11 cellular contexts compared by ENCODE assay signal in the genomic region with DNA sequence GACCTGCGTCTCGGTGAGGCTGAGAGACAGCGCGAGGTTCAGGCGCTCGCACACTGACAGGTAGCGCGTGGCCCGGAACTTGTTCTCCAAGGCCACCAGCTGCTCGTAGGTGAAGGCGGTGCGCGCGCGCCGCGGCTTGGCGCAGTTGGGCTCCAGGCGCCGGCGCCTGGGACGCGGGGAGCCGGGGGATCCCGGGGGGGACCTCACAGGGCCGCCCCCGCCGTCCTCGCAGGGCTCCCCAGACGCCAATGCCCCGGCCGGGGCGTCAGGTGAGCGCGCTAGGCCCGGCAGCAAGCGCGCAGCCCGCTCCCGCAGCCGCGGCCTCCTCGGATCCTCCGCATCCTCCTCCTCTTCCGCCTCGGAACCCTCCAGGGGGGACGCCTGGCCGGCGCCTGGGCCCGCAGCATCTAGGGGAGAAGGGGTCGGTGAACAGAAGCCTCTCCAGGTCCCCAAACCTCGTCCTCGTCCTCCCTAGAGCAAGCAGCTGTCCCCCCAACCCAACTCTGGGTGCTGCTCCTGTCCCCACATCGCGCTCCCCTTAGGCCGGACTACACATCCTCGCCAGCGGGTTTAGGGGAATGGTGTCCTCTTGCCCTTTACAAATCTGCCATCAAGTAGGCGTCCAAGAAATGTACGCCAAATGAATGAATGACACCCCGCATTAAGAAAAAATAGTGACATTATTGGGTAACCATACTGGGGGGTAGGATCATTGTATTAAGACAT. TPM values are rescaled to one million over a fixed set of nuclear protein-coding genes. Genes with fewer than 3 reads are reported as not detected.
A peak's percentile ranks its signal among the peaks of the same experiment; 100 is the strongest.
DNase-seq lines count a peak whose midpoint lies in the region; ATAC-seq and TF ChIP-seq lines count a peak whose summit lies in the region.
"Had no signal": no experiment of that assay in that cellular context is flagged by ENCODE, and none has a peak within 500 bp of the region (broad histone marks: within the 10 kb centered on the region; RNA-seq: fewer than 3 reads in every experiment).

No MANE protein-coding gene starts in this region.

- DNase-seq in NCI-H748 (lab: John Stamatoyannopoulos, UW; ENCODE audit: unreplicated experiment) (peak; percentile 48), NCI-H748 treated with DMSO at 0.1 percent for 48 hours (lab: John Stamatoyannopoulos, UW) (no peak), NCI-H510A (lab: John Stamatoyannopoulos, UW) (peak; percentile 46), head of caudate nucleus (peak in 37 of 42 donors; percentile 14 to 83 (median 57)), psoas muscle (no peak), activated gamma-delta T cell treated with Interleukin-2 at 50 U/mL for 16 hours (no peak)
- DNase-seq: NCI-H524, tibial artery had no signal

- no peak overlapping the region for H3K27ac ChIP-seq in psoas muscle
- H3K27ac ChIP-seq: tibial artery had no signal

- ATAC-seq in psoas muscle (no peak), GM18909 (IDR thresholded peaks at IDR 0.05; ENCODE audit: poor library complexity, unreplicated experiment) (no peak), HG02973 (IDR thresholded peaks at IDR 0.05; ENCODE audit: unreplicated experiment) (no peak)

- peaks cover 12% of the 10 kb centered on the region for H3K4me1 ChIP-seq in psoas muscle

- no peaks in the 10 kb centered on the region for H3K9me3 ChIP-seq in psoas muscle
- H3K9me3 ChIP-seq: HAP-1, tibial artery had no signal

- H3K36me3 ChIP-seq in psoas muscle (ENCODE audit: insufficient read depth in 1 of 2, low read depth in 1 of 2): no peaks in the 10 kb centered on the region
- H3K36me3 ChIP-seq: HAP-1, tibial artery had no signal

- no peak for TF ChIP-seq CTCF in psoas muscle (IDR thresholded peaks at IDR 0.05)

- peaks cover 8 to 92% (median 26%) of the 10 kb centered on the region in 3 donors for H3K27me3 ChIP-seq in psoas muscle (ENCODE audit: insufficient read depth in 3 of 3, low read length in 2 of 3)

- peak overlapping the region; percentile 56 for H3K4me3 ChIP-seq in psoas muscle
- H3K4me3 ChIP-seq: HAP-1 had no signal

- WGBS in psoas muscle, 3 donors: 6 to 8% (median 6%) methylated on average over 53 to 61 of the region's 61 CpGs

- intact Hi-C loops in head of caudate nucleus (cut with DNase I): no loop called here
- intact Hi-C loops in psoas muscle (cut with DNase I): loop anchor here in 1 of 2 donors (10.0 kb wide), 1 partner anchor 1247 kb away; no protein-coding TSS in a partner anchor

RNA-seq across cellular contexts. Expression of a gene that starts 1.9 kb away (rescaled TPM):
- total RNA-seq in psoas muscle: not detected
- polyA plus RNA-seq in psoas muscle: not detected

RNA-seq across cellular contexts. Expression of a gene that starts 13.7 kb away (rescaled TPM):
- 10 to 100 TPM in 1 of 4 donors, 1 to 10 TPM in 3; 5.6 to 12.8 (median 8.0) TPM for total RNA-seq in psoas muscle
- 1 to 10 TPM; 4.7 to 6.1 (median 5.2) TPM for polyA plus RNA-seq in psoas muscle

RNA-seq across cellular contexts. Expression of a gene that starts 29.2 kb away (rescaled TPM):
- 10 to 100 TPM; 23.2 to 38.6 (median 32.3) TPM for total RNA-seq in psoas muscle
- polyA plus RNA-seq in psoas muscle: 10 to 100 TPM in 2 of 3 donors, 1 to 10 TPM in 1; 9.5 to 64.5 (median 26.1) TPM

Comparison
In these comparisons a context has a peak if more than half of its experiments do, and no peak if none do; other contexts are left out.
1. DNase-seq: peak in NCI-H748 (single experiment), NCI-H510A (single experiment) and head of caudate nucleus (37 of 42); none in NCI-H748 treated with DMSO at 0.1 percent for 48 hours (single experiment), psoas muscle (0 of 2) and activated gamma-delta T cell treated with Interleukin-2 at 50 U/mL for 16 hours (single experiment).